1 cellular context compared by ENCODE assay signal in the genomic region with DNA sequence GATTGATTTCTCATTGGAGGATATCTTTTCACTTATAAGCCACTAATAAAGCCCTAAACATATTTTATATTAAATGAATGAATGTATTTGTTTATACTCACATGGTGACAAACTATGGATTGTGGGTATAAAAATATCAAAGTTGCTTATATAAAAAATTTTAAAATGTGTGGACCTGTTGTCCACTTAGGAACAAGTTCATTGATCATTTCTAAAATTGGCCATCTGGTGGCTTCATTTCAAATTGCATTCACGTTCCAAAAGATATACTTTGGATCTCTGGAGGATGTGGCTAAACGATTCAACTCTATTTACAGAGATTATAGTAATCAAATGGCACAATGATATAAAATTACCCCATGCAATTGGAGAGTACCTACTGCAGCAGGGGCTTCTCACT.
TF ChIP-seq lines count a peak whose summit lies in the region.

No MANE protein-coding gene starts in this region.

TF ChIP-seq in liver, 16 proteins besides CTCF, POLR2A, EP300 and RAD21 (continued from another document):
- TF ChIP-seq, protein P1, sequence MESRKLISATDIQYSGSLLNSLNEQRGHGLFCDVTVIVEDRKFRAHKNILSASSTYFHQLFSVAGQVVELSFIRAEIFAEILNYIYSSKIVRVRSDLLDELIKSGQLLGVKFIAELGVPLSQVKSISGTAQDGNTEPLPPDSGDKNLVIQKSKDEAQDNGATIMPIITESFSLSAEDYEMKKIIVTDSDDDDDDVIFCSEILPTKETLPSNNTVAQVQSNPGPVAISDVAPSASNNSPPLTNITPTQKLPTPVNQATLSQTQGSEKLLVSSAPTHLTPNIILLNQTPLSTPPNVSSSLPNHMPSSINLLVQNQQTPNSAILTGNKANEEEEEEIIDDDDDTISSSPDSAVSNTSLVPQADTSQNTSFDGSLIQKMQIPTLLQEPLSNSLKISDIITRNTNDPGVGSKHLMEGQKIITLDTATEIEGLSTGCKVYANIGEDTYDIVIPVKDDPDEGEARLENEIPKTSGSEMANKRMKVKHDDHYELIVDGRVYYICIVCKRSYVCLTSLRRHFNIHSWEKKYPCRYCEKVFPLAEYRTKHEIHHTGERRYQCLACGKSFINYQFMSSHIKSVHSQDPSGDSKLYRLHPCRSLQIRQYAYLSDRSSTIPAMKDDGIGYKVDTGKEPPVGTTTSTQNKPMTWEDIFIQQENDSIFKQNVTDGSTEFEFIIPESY (IDR thresholded peaks at IDR 0.05), result no peak
- TF ChIP-seq, protein P2, sequence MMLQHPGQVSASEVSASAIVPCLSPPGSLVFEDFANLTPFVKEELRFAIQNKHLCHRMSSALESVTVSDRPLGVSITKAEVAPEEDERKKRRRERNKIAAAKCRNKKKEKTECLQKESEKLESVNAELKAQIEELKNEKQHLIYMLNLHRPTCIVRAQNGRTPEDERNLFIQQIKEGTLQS (IDR thresholded peaks at IDR 0.05), result no peak
- TF ChIP-seq RXRA (IDR thresholded peaks at IDR 0.05) (no peak), NR2F2 (IDR thresholded peaks at IDR 0.05) (no peak), HNF4G (IDR thresholded peaks at IDR 0.05) (no peak), EGR1 (IDR thresholded peaks at IDR 0.05; ENCODE audit: low read depth in 2 of 2) (no peak), GABPA (IDR thresholded peaks at IDR 0.05 in 1 of 2, conservative IDR thresholded peaks at IDR 0.05 in 1 of 2) (no peak), YY1 (IDR thresholded peaks at IDR 0.05) (no peak), HNF4A (conservative IDR thresholded peaks at IDR 0.05) (no peak), TAF1 (conservative IDR thresholded peaks at IDR 0.05) (no peak), SP1 (IDR thresholded peaks at IDR 0.05) (no peak), FOXA2 (IDR thresholded peaks at IDR 0.05) (no peak)
- TF ChIP-seq, protein P3, sequence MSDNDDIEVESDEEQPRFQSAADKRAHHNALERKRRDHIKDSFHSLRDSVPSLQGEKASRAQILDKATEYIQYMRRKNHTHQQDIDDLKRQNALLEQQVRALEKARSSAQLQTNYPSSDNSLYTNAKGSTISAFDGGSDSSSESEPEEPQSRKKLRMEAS (IDR thresholded peaks at IDR 0.05), result no peak
- TF ChIP-seq, protein P4, sequence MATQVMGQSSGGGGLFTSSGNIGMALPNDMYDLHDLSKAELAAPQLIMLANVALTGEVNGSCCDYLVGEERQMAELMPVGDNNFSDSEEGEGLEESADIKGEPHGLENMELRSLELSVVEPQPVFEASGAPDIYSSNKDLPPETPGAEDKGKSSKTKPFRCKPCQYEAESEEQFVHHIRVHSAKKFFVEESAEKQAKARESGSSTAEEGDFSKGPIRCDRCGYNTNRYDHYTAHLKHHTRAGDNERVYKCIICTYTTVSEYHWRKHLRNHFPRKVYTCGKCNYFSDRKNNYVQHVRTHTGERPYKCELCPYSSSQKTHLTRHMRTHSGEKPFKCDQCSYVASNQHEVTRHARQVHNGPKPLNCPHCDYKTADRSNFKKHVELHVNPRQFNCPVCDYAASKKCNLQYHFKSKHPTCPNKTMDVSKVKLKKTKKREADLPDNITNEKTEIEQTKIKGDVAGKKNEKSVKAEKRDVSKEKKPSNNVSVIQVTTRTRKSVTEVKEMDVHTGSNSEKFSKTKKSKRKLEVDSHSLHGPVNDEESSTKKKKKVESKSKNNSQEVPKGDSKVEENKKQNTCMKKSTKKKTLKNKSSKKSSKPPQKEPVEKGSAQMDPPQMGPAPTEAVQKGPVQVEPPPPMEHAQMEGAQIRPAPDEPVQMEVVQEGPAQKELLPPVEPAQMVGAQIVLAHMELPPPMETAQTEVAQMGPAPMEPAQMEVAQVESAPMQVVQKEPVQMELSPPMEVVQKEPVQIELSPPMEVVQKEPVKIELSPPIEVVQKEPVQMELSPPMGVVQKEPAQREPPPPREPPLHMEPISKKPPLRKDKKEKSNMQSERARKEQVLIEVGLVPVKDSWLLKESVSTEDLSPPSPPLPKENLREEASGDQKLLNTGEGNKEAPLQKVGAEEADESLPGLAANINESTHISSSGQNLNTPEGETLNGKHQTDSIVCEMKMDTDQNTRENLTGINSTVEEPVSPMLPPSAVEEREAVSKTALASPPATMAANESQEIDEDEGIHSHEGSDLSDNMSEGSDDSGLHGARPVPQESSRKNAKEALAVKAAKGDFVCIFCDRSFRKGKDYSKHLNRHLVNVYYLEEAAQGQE (IDR thresholded peaks at IDR 0.05), result no peak
